2 cellular contexts compared by ENCODE assay signal in genomic region chr15:83352124-83352523, GRCh38.
TF ChIP-seq lines count a peak whose summit lies in the region.

No MANE protein-coding gene starts in this region.

TF ChIP-seq in A549, 52 proteins besides CTCF, POLR2A, EP300 and RAD21 (continued from another document):
- TF ChIP-seq HES2 (IDR thresholded peaks at IDR 0.05) (no peak), KDM1A (IDR thresholded peaks at IDR 0.05; ENCODE audit: low read depth) (no peak), BHLHE40 (IDR thresholded peaks at IDR 0.05; ENCODE audit: low read depth, low read length) (no peak), HOXB13 (CRISPR knock-in tag; IDR thresholded peaks at IDR 0.05; ENCODE audit: low read depth) (no peak), SREBF2 (IDR thresholded peaks at IDR 0.05) (no peak)

TF ChIP-seq in H1, 55 proteins besides CTCF, POLR2A, EP300 and RAD21 (continued from another document):
- TF ChIP-seq CHD7 (IDR thresholded peaks at IDR 0.05; ENCODE audit: insufficient replicate concordance, low read length) (no peak), CHD2 (IDR thresholded peaks at IDR 0.05; ENCODE audit: low read length) (no peak), CTBP2 (IDR thresholded peaks at IDR 0.05; ENCODE audit: borderline replicate concordance, insufficient read depth, insufficient read length, low read length) (no peak), EGR1 (IDR thresholded peaks at IDR 0.05; ENCODE audit: borderline replicate concordance, low read depth, low read length) (no peak), CEBPB (IDR thresholded peaks at IDR 0.05; ENCODE audit: low read depth, low read length) (no peak), USF2 (IDR thresholded peaks at IDR 0.05; ENCODE audit: low read length) (no peak), SP4 (IDR thresholded peaks at IDR 0.05; ENCODE audit: low read length) (no peak)
